In the genomic region with DNA sequence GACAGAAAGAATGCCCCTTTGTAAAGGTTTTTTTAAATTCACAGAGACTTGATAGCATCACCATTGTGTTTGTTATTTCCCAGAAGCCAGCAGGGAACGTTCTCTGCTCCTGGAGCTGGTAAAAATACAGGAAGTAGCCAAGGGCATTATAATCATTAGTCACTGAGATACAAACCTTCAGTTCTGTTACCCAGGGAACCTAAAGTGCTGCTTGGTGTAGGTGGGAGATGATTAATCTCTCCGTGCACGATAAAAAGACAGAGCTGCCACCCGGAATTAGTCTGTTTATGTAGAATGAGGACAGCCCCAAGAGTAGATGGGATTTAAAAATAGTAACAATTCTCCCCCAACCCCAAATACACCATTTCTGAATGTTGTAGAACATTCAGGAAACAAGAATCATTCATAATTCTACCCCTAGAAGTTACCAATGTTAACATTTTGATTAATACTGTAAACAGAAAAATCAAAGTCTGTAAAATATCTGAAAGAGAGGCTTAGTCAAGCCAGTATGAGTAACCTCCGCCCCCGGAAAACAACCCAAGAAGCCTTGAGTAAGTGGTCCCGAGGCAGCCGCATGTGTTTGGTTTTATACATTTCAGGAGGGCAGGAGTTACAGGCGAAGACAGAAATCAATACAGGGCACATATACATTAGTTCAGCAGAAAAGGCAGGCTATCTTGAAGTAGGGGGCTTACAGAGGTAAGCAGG, we compare ENCODE assay signal across 8 cellular contexts. TPM values are rescaled to one million over a fixed set of nuclear protein-coding genes. Genes with fewer than 3 reads are reported as not detected.
DNase-seq lines count a peak whose midpoint lies in the region; ATAC-seq, FAIRE-seq and TF ChIP-seq lines count a peak whose summit lies in the region.

No MANE protein-coding gene starts in this region.

- BruUV-seq in K562 (replicated peaks; lab: Mats Ljungman, UMichigan), result no TSS peak

- H3K9me1 ChIP-seq in K562 (ENCODE audit: control insufficient read depth, insufficient read depth, low read length), result no peaks in the 10 kb centered on the region

- peak; percentile 65 for FAIRE-seq in K562 (lab: Jason Lieb, UNC)

- peak overlapping the region; percentile 63 for H2AFZ ChIP-seq in K562 (ENCODE audit: low read depth, low read length)

- H3K9me3 Mint-ChIP-seq in activated CD4-positive, alpha-beta T cell treated with anti-CD3 and anti-CD28 coated beads for 36 hours (ENCODE audit: low read depth), result peaks cover under 1% of the 10 kb centered on the region
- H3K9me3 Mint-ChIP-seq in stimulated activated memory B cell treated with anti-CD40 and anti-IgM and Interleukin-4, amounts not matched to agents 10 μg/mL and 1 μg/mL and 100 μg/mL, for 72 hours, result no peaks in the 10 kb centered on the region

- H3K36me3 ChIP-seq in SK-N-MC (ENCODE audit: insufficient read depth, low read length), result no peaks in the 10 kb centered on the region
- no peaks in the 10 kb centered on the region for H3K36me3 ChIP-seq in K562 (ENCODE audit: control insufficient read depth, insufficient read depth, low read length)

- in situ Hi-C loops in K562 (cut with MboI), result loop anchor here (10.0 to 25.0 kb wide), 2 partner anchors 325 to 707 kb away; no protein-coding TSS in a partner anchor

- H3K9ac ChIP-seq in SK-N-MC (ENCODE audit: insufficient read length) (peak overlapping the region; percentile 57), K562 (ENCODE audit: insufficient read depth in 1 of 2, low read depth in 2 of 2, low read length in 2 of 2) (peak overlapping the region in 1 of 2 experiments; percentile 19; a peak in 1 of 4 replicates)

- intact Hi-C loops in activated CD4-positive, alpha-beta T cell treated with anti-CD3 and anti-CD28 coated beads for 36 hours (cut with DNase I, micrococcal nuclease), result loop anchor here (1.0 to 10.0 kb wide), 16 partner anchors 20 to 685 kb away; a partner anchor contains a TSS
- intact Hi-C loops in K562 (cut with micrococcal nuclease), result loop anchor here (2.0 to 10.0 kb wide), 3 partner anchors 113 to 315 kb away; a partner anchor contains a TSS

- no peaks in the 10 kb centered on the region for H3K27me3 Mint-ChIP-seq in activated CD4-positive, alpha-beta T cell treated with anti-CD3 and anti-CD28 coated beads for 36 hours
- H3K27me3 Mint-ChIP-seq in stimulated activated memory B cell treated with anti-CD40 and anti-IgM and Interleukin-4, amounts not matched to agents 10 μg/mL and 1 μg/mL and 100 μg/mL, for 72 hours, result no peaks in the 10 kb centered on the region

- peak; percentile 83 for DNase-seq in activated CD4-positive, alpha-beta T cell treated with anti-CD3 and anti-CD28 coated beads for 36 hours
- DNase-seq in activated CD4-positive, alpha-beta T cell treated with anti-CD3 and anti-CD28 coated beads for 1 hour, result no peak
- DNase-seq in SK-N-MC (ENCODE audit: low read depth, low spot score) (peak; percentile 24), K562 (ENCODE audit: extremely low read depth in 1 of 4, low spot score in 3 of 4) (peak in 2 of 4 experiments; percentile 32 to 50), midbrain (lab: John Stamatoyannopoulos, UW) (peak; percentile 65)

- H3K27ac Mint-ChIP-seq in activated CD4-positive, alpha-beta T cell treated with anti-CD3 and anti-CD28 coated beads for 36 hours, result peak overlapping the region; percentile 84
- no peak overlapping the region for H3K27ac Mint-ChIP-seq in stimulated activated memory B cell treated with anti-CD40 and anti-IgM and Interleukin-4, amounts not matched to agents 10 μg/mL and 1 μg/mL and 100 μg/mL, for 72 hours

- no peak for TF ChIP-seq EP300 in K562 (IDR thresholded peaks at IDR 0.05; ENCODE audit: low read length)

- TF ChIP-seq RAD21 in K562 (CRISPR knock-in tag; conservative IDR thresholded peaks at IDR 0.05 in 1 of 2, IDR thresholded peaks at IDR 0.05 in 1 of 2), result no peak

- 42% methylated on average over 9 of the region's 9 CpGs for WGBS in K562 (ENCODE audit: insufficient coverage, low coverage, missing lambda C conversion rate)

- H3K36me3 Mint-ChIP-seq in activated CD4-positive, alpha-beta T cell treated with anti-CD3 and anti-CD28 coated beads for 36 hours (ENCODE audit: low read depth), result no peaks in the 10 kb centered on the region
- no peaks in the 10 kb centered on the region for H3K36me3 Mint-ChIP-seq in stimulated activated memory B cell treated with anti-CD40 and anti-IgM and Interleukin-4, amounts not matched to agents 10 μg/mL and 1 μg/mL and 100 μg/mL, for 72 hours

- TF ChIP-seq CTCF in K562 (IDR thresholded peaks at IDR 0.05 in 2 of 3, conservative IDR thresholded peaks at IDR 0.05 in 1 of 3; ENCODE audit: insufficient read depth in 2 of 3, low read depth in 1 of 3, low read length in 3 of 3), result no peak

- H3K4me1 Mint-ChIP-seq in activated CD4-positive, alpha-beta T cell treated with anti-CD3 and anti-CD28 coated beads for 36 hours, result peaks cover 20% of the 10 kb centered on the region
- peaks cover 4% of the 10 kb centered on the region for H3K4me1 Mint-ChIP-seq in stimulated activated memory B cell treated with anti-CD40 and anti-IgM and Interleukin-4, amounts not matched to agents 10 μg/mL and 1 μg/mL and 100 μg/mL, for 72 hours

- CTCF ChIA-PET in activated CD4-positive, alpha-beta T cell treated with anti-CD3 and anti-CD28 coated beads for 36 hours (lab: Charles Lee), result interaction anchor here (0.7 to 5.1 kb wide), 24 partner anchors 13 to 476 kb away, joined by 3 to 31 read pairs (median 4); a partner anchor contains a TSS
- CTCF ChIA-PET in K562 (lab: Yijun Ruan, JAX; ENCODE audit: low intra/inter-chr PET ratio), result no interaction called here

- POLR2A ChIA-PET in activated CD4-positive, alpha-beta T cell treated with anti-CD3 and anti-CD28 coated beads for 36 hours (lab: Charles Lee), result interaction anchor here (0.5 to 1.4 kb wide), 4 partner anchors 8 to 1776 kb away, joined by 4 to 12 read pairs (median 4); a partner anchor contains a TSS
- POLR2A ChIA-PET in K562 (lab: Yijun Ruan, JAX), result interaction anchor here (1.2 to 2.1 kb wide), 2 partner anchors 17 to 113 kb away, joined by 4 to 5 read pairs; a partner anchor contains a TSS

- H3K27ac ChIP-seq in SK-N-MC (peak overlapping the region; percentile 51; the same call in 1 of the 2 replicates), K562 (ENCODE audit: extremely low read depth, low read depth, low read length) (peak overlapping the region; percentile 36; the same call in 1 of the 3 replicates)

- peak; percentile 69 for ATAC-seq in activated CD4-positive, alpha-beta T cell treated with anti-CD3 and anti-CD28 coated beads for 36 hours
- no peak for ATAC-seq in K562
- no peak for ATAC-seq in stimulated activated memory B cell treated with anti-CD40 and anti-IgM and Interleukin-4, amounts not matched to agents 10 μg/mL and 1 μg/mL and 100 μg/mL, for 72 hours
- no peak for ATAC-seq in GM21390 (IDR thresholded peaks at IDR 0.05; ENCODE audit: unreplicated experiment)
- ATAC-seq in GM18505 (IDR thresholded peaks at IDR 0.05; ENCODE audit: unreplicated experiment), result no peak

- H3K27me3 ChIP-seq in K562 (ENCODE audit: control insufficient read depth in 2 of 2, insufficient read depth in 2 of 2, low read length in 2 of 2), result no peaks in the 10 kb centered on the region

- TF ChIP-seq POLR2A in K562 (conservative IDR thresholded peaks at IDR 0.05) (no peak), GM18505 (IDR thresholded peaks at IDR 0.05; ENCODE audit: borderline replicate concordance, extremely low read depth, insufficient read depth, insufficient read length) (no peak)

- H3K4me1 ChIP-seq in K562 (replicated peaks in 1 of 2; ENCODE audit: control insufficient read depth in 2 of 2, insufficient read depth in 2 of 2, low read length in 2 of 2), result peaks cover 9 to 10% of the 10 kb centered on the region in 2 experiments

- H3K4me3 ChIP-seq in SK-N-MC (peak overlapping the region; percentile 47), K562 (no peak overlapping the region)

- H3K4me3 Mint-ChIP-seq in activated CD4-positive, alpha-beta T cell treated with anti-CD3 and anti-CD28 coated beads for 36 hours, result peak overlapping the region; percentile 48
- H3K4me3 Mint-ChIP-seq in stimulated activated memory B cell treated with anti-CD40 and anti-IgM and Interleukin-4, amounts not matched to agents 10 μg/mL and 1 μg/mL and 100 μg/mL, for 72 hours, result peak overlapping the region; percentile 33

- H4K20me1 ChIP-seq in K562 (replicated peaks; ENCODE audit: control insufficient read depth, insufficient read depth, low read length), result no peaks in the 10 kb centered on the region

- peak overlapping the region; percentile 24 for H3K4me2 ChIP-seq in K562 (ENCODE audit: insufficient read depth, low read length)

- H3K79me2 ChIP-seq in K562 (ENCODE audit: control insufficient read depth, insufficient read depth, low read length), result no peaks in the 10 kb centered on the region

- H3K9me3 ChIP-seq in SK-N-MC (ENCODE audit: low read depth, low read length) (0 out of 2 replicates have a peak, but pooled peaks cover 6% of the 10 kb centered on the region), K562 (replicated peaks; ENCODE audit: control insufficient read depth, insufficient read depth, low read depth, low read length) (peaks cover 4% of the 10 kb centered on the region; the same call in 1 of the 2 replicates)

TF ChIP-seq in K562, 482 proteins besides CTCF, POLR2A, EP300 and RAD21 (continues in another document):
- no peak for TF ChIP-seq CCNT2 (IDR thresholded peaks at IDR 0.05; ENCODE audit: borderline replicate concordance, extremely low read depth, insufficient read length, low read depth, low read length)

RNA-seq across cellular contexts. Expression of a gene that starts 45.3 kb away (rescaled TPM):
- 10 to 100 TPM; 13.5 to 17.3 TPM for total RNA-seq in activated CD4-positive, alpha-beta T cell treated with anti-CD3 and anti-CD28 coated beads for 36 hours
- total RNA-seq in K562 (2011; cell fraction: chromatin; rRNA removed; ENCODE audit: low replicate concordance), result 13.7 and 21.8 TPM in 2 replicates
- 8.5 and 9.9 TPM in 2 replicates for total RNA-seq in K562 (2011; cell fraction: nucleolus; rRNA removed)
- 13.1 and 19.8 TPM in 2 replicates for total RNA-seq in K562 (2011; cell fraction: nucleoplasm; rRNA removed)
- total RNA-seq in K562 (2014; rRNA removed) (5.8 and 6.5 TPM in 2 replicates), K562 (2014; rRNA removed; fragmentation: Illumina TruSeq; extraction: Trizol) (9.9 and 10.6 TPM in 2 replicates), K562 (2015; rRNA removed; fragmentation: Illumina TruSeq; extraction: Trizol) (6.9 and 7.2 TPM in 2 replicates), K562 (2021) (10.3 and 12.2 TPM in 2 replicates)
- polyA plus RNA-seq in K562 (2011; rRNA removed) (19.8 and 20.0 TPM in 2 replicates), K562 (2014; fragmentation: Illumina TruSeq; extraction: Trizol) (10.6 and 11.5 TPM in 2 replicates), K562 (2014; fragmentation: Nextera tagmentation; extraction: Ambion mirVana) (1 to 10 TPM; 3.0 to 4.7 TPM), K562 (2014; rRNA removed) (8.6 and 10.1 TPM in 2 replicates)
- 4.7 and 11.9 TPM in 2 replicates for polyA plus RNA-seq in K562 (2011; cell fraction: cytosol; rRNA removed)
- polyA plus RNA-seq in K562 (2011; cell fraction: nucleus; rRNA removed), result 4.7 and 6.4 TPM in 2 replicates
- polyA plus RNA-seq in K562 (2012), result 8.7 and 23.3 TPM in 2 replicates
- polyA minus RNA-seq in K562 (2011; rRNA and poly(A)+ RNA removed), result 15.5 and 19.3 TPM in 2 replicates
- 5.9 and 8.3 TPM in 2 replicates for polyA minus RNA-seq in K562 (2011; cell fraction: cytosol; rRNA and poly(A)+ RNA removed)
- polyA minus RNA-seq in K562 (2011; cell fraction: nucleus; rRNA and poly(A)+ RNA removed), result 9.8 and 16.2 TPM in 2 replicates
